Comparison of ENCODE assay signal across 8 cellular contexts in the genomic region with DNA sequence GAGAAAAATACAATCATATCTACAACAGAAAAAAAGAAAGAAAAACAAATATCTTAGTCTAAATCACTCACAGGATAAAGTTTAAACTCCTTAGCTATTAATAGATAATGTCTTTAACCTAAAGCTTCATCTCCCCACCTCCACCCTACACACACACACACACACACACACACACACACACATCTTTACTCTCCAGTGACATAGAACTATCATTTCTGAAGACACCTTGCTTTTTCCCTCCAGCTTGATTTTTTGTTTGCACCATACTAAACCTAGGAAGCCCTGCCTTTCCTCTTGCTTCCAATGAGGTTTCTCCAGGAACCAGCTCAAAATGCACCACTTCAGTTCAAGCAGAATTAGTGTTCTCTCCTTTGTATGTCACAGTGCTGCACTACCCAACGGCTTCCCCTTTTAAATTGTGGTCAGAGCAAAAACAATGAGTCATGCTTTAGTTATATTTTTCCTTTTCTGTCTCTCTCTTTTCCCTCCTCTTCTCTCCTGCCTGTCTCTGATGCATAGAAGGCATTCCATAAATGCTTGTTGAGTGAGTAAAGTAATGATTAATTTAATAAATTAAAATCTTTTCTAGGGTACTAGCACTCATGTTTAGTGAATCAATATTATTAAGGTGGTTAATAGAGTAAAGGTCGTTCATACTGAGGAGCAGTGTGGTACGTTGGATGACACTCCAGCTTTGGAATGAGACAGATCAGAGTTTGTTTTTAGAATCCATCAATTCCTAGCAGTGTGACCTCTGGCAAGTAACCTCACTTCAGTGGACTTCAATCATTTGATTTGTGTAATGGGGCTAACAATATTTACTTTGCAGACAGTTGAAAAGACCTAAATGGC. TPM values are rescaled to one million over a fixed set of nuclear protein-coding genes. Genes with fewer than 3 reads are reported as not detected.
DNase-seq lines count a peak whose midpoint lies in the region; ATAC-seq and TF ChIP-seq lines count a peak whose summit lies in the region.

No MANE protein-coding gene starts in this region.

- H3K9me3 ChIP-seq in trophoblast cell (ENCODE audit: insufficient read depth, low read depth, low read length) (no peaks in the 10 kb centered on the region), adrenal gland (replicated peaks in 1 of 3) (no peaks in the 10 kb centered on the region)

- DNase-seq in Jurkat, Clone E6-1 (ENCODE audit: low read depth, low spot score), result peak; percentile 77
- DNase-seq in astrocyte of the spinal cord (ENCODE audit: low read depth, low spot score) (peak; percentile 89), trophoblast cell (no peak), H7 (no peak), GM13977 (ENCODE audit: low spot score) (no peak), adrenal gland (no peak)

- no peaks in the 10 kb centered on the region for H3K79me1 ChIP-seq in trophoblast cell (ENCODE audit: low read length)

- H3K4me2 ChIP-seq in trophoblast cell (ENCODE audit: low read length), result no peak overlapping the region

- H4K8ac ChIP-seq in trophoblast cell (ENCODE audit: low read depth, low read length), result no peak overlapping the region

- H3K4me1 ChIP-seq in ACC112 (ENCODE audit: control insufficient read depth, insufficient read depth, low read length, unreplicated experiment) (peaks cover 46% of the 10 kb centered on the region), trophoblast cell (ENCODE audit: control insufficient read depth in 1 of 2, insufficient read depth in 2 of 2, low read length in 2 of 2) (no peaks in the 10 kb centered on the region), adrenal gland (replicated peaks in 1 of 2) (no peaks in the 10 kb centered on the region)

- no peak overlapping the region for H4K91ac ChIP-seq in trophoblast cell (ENCODE audit: low read depth, low read length)

- H3K23ac ChIP-seq in trophoblast cell (ENCODE audit: low read length), result no peak overlapping the region

- intact Hi-C loops in adrenal gland (cut with DNase I), result no loop called here

- H3K36me3 ChIP-seq in ACC112 (ENCODE audit: insufficient read depth, low read length) (no peaks in the 10 kb centered on the region), trophoblast cell (ENCODE audit: control insufficient read depth in 1 of 2, insufficient read depth in 2 of 2, low read length in 2 of 2) (no peaks in the 10 kb centered on the region), H7 (replicated peaks; ENCODE audit: control insufficient read depth, insufficient read depth, low read length) (no peaks in the 10 kb centered on the region), adrenal gland (replicated peaks in 1 of 2) (no peaks in the 10 kb centered on the region)

- ATAC-seq in GM19025 (IDR thresholded peaks at IDR 0.05; ENCODE audit: low read depth, unreplicated experiment), result peak; percentile 50

- no peak overlapping the region for H2BK12ac ChIP-seq in trophoblast cell (ENCODE audit: low read length)

- no peak overlapping the region for H2AK5ac ChIP-seq in trophoblast cell (ENCODE audit: low read length)

- H3K27ac ChIP-seq in ACC112 (ENCODE audit: low read depth, low read length), result peak overlapping the region; percentile 79
- H3K27ac ChIP-seq in trophoblast cell (ENCODE audit: low read depth, low read length), result peak overlapping the region; percentile 47
- H3K27ac ChIP-seq in adrenal gland, result no peak overlapping the region

- no peak for TF ChIP-seq CTCF in astrocyte of the spinal cord (IDR thresholded peaks at IDR 0.05; ENCODE audit: low read depth, low read length)
- no peak for TF ChIP-seq CTCF in GM13977 (IDR thresholded peaks at IDR 0.05; ENCODE audit: extremely low read depth, insufficient read depth, missing control alignments)
- no peak for TF ChIP-seq CTCF in adrenal gland (IDR thresholded peaks at IDR 0.05)

- in situ Hi-C loops in astrocyte of the spinal cord (cut with HindIII; ENCODE audit: low sequenced_read_pairs), result no loop called here
- in situ Hi-C loops in GM13977 (cut with MboI; ENCODE audit: low pct_unique_long_range_greater_than_20kb, low sequenced_read_pairs, unreplicated experiment), result no loop called here

- no peak overlapping the region for H3K9ac ChIP-seq in trophoblast cell (ENCODE audit: low read length)

- H3K4me3 ChIP-seq in ACC112 (ENCODE audit: low read depth, low read length) (peak overlapping the region; percentile 32; the same call in 1 of the 2 replicates), astrocyte of the spinal cord (ENCODE audit: low read depth, low read length) (no peak overlapping the region), trophoblast cell (ENCODE audit: low read depth, low read length) (no peak overlapping the region), H7 (ENCODE audit: insufficient read depth, low read depth, low read length) (no peak overlapping the region), adrenal gland (no peak overlapping the region)
- H3K4me3 ChIP-seq in Jurkat, Clone E6-1 (ENCODE audit: low read length), result peak overlapping the region; percentile 7

- H3K4ac ChIP-seq in trophoblast cell (ENCODE audit: low read depth, low read length), result no peak overlapping the region

- H2AFZ ChIP-seq in ACC112 (ENCODE audit: low read length, unreplicated experiment), result no peak overlapping the region
- H2AFZ ChIP-seq in trophoblast cell (ENCODE audit: insufficient read depth, low read length, poor library complexity), result no peak overlapping the region

- no peak overlapping the region for H4K12ac ChIP-seq in trophoblast cell (ENCODE audit: low read depth, low read length)

- WGBS in trophoblast cell (ENCODE audit: extremely low coverage, insufficient coverage, insufficient read length), result no CpG with 5 or more reads among the region's 3 CpGs
- 8 to 26% (median 17%) methylated on average over 3 of the region's 3 CpGs for WGBS in adrenal gland, 4 donors

- H3K18ac ChIP-seq in trophoblast cell (ENCODE audit: low read length), result no peak overlapping the region

- no peaks in the 10 kb centered on the region for H3K79me2 ChIP-seq in ACC112 (ENCODE audit: control insufficient read depth, insufficient read depth, low read length, unreplicated experiment)
- H3K79me2 ChIP-seq in trophoblast cell (ENCODE audit: control insufficient read depth, insufficient read depth, low read length, poor library complexity), result no peaks in the 10 kb centered on the region

- H3K27me3 ChIP-seq in ACC112 (ENCODE audit: insufficient read depth, low read length) (no peaks in the 10 kb centered on the region), trophoblast cell (ENCODE audit: insufficient read depth, low read length) (no peaks in the 10 kb centered on the region), H7 (ENCODE audit: control insufficient read depth, insufficient read depth, low read length) (no peaks in the 10 kb centered on the region), adrenal gland (peaks cover 13% of the 10 kb centered on the region)

- H2BK5ac ChIP-seq in trophoblast cell (ENCODE audit: low read depth, low read length, poor library complexity), result no peak overlapping the region

- H3K14ac ChIP-seq in trophoblast cell (ENCODE audit: low read length), result no peak overlapping the region

- no peak overlapping the region for H2BK120ac ChIP-seq in trophoblast cell (ENCODE audit: insufficient read depth, low read length, poor library complexity)

- no peak for TF ChIP-seq POLR2A in adrenal gland (IDR thresholded peaks at IDR 0.05)

RNA-seq across cellular contexts. Expression of gene RTL3, which starts 5.9 kb away (rescaled TPM):
- polyA plus RNA-seq in Jurkat, Clone E6-1 (2012; ENCODE audit: insufficient read depth, insufficient read length), result 0.33 TPM
- not detected in 2 replicates for polyA plus RNA-seq in trophoblast cell (2013)
- total RNA-seq in H7 (2014; rRNA removed; shearing (Covaris generic)), result not detected in 2 replicates
- not detected for total RNA-seq in adrenal gland
- under 1 TPM in 1 of 3 donors, not detected in 2; 0.03 TPM for polyA plus RNA-seq in adrenal gland

Comparison
In these comparisons a context has a peak if more than half of its experiments do, and no peak if none do; other contexts are left out.
1. H3K27ac ChIP-seq: peak in ACC112 (single experiment) and trophoblast cell (single experiment); none in adrenal gland (0 of 5).
2. H3K4me3 ChIP-seq: peak in ACC112 (single experiment) and Jurkat, Clone E6-1 (single experiment); none in astrocyte of the spinal cord (single experiment), trophoblast cell (single experiment), H7 (single experiment) and adrenal gland (0 of 4).
3. DNase-seq: peak in Jurkat, Clone E6-1 (single experiment) and astrocyte of the spinal cord (single experiment); none in trophoblast cell (0 of 2), H7 (single experiment), GM13977 (single experiment) and adrenal gland (0 of 7).